8 cellular contexts compared by ENCODE assay signal in the genomic region with DNA sequence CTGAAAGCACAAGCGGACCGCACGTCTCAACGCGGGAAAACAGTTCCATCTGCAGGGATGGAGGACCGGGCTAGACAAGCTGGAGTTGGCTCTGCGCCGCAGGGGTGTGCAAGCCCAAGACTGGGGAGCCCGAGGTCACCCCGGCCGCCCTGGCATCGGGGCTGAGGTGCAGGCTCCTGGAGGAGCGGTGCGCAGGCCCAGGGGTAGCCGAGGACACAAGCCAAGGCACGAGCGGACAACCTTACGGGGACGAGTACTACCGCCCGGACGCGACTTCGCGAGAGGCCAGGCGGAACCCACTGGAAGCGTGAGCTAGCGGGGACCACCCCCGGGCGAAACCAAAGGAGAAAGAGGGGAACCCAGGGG. TPM values are rescaled to one million over a fixed set of nuclear protein-coding genes. Genes with fewer than 3 reads are reported as not detected.
DNase-seq lines count a peak whose midpoint lies in the region; ATAC-seq, FAIRE-seq and TF ChIP-seq lines count a peak whose summit lies in the region.
"Not testable (repeated sequence)": the region's sequence is repeated elsewhere in the genome, so short reads cannot be mapped to it uniquely, and the experiment has no call there.

No MANE protein-coding gene starts in this region.

- H3K27ac ChIP-seq in epithelial cell of prostate (peak overlapping the region; percentile 47), right lobe of liver (peak overlapping the region; percentile 44 to 79 (median 69)), small intestine (ENCODE audit: low read depth in 1 of 2, low read length in 1 of 2) (peak overlapping the region; percentile 63 to 64)

- H3K4me3 ChIP-seq in right lobe of liver (peak overlapping the region; percentile 52 to 83 (median 73)), small intestine (ENCODE audit: low read depth in 1 of 2, low read length in 2 of 2) (peak overlapping the region; percentile 58 to 78)

- peak overlapping the region; percentile 91 for H3K4me3 Mint-ChIP-seq in activated T-helper 1 cell treated with anti-CD3 and anti-CD28 coated beads, Interleukin-12 subunit alpha, Interleukin-12 subunit beta, Interleukin-2, Interleukin-4 antibody, amounts not matched to agents 30 ng/mL and 10 ng/mL and 1 ng/mL, durations not matched to agents 14 hours and 24 hours and 36 hours

- peak overlapping the region; percentile 89 for H3K27ac Mint-ChIP-seq in activated T-helper 1 cell treated with anti-CD3 and anti-CD28 coated beads, Interleukin-12 subunit alpha, Interleukin-12 subunit beta, Interleukin-2, Interleukin-4 antibody, amounts not matched to agents 30 ng/mL and 10 ng/mL and 1 ng/mL, durations not matched to agents 14 hours and 24 hours and 36 hours

- H3K4me1 Mint-ChIP-seq in activated T-helper 1 cell treated with anti-CD3 and anti-CD28 coated beads, Interleukin-12 subunit alpha, Interleukin-12 subunit beta, Interleukin-2, Interleukin-4 antibody, amounts not matched to agents 30 ng/mL and 10 ng/mL and 1 ng/mL, durations not matched to agents 14 hours and 24 hours and 36 hours (ENCODE audit: low read depth): not testable (repeated sequence)

- not testable (repeated sequence) for H3K27me3 Mint-ChIP-seq in activated T-helper 1 cell treated with anti-CD3 and anti-CD28 coated beads, Interleukin-12 subunit alpha, Interleukin-12 subunit beta, Interleukin-2, Interleukin-4 antibody, amounts not matched to agents 30 ng/mL and 10 ng/mL and 1 ng/mL, durations not matched to agents 14 hours and 24 hours and 36 hours (ENCODE audit: insufficient read depth)

- not testable (repeated sequence) for H3K36me3 Mint-ChIP-seq in activated T-helper 1 cell treated with anti-CD3 and anti-CD28 coated beads, Interleukin-12 subunit alpha, Interleukin-12 subunit beta, Interleukin-2, Interleukin-4 antibody, amounts not matched to agents 30 ng/mL and 10 ng/mL and 1 ng/mL, durations not matched to agents 14 hours and 24 hours and 36 hours (ENCODE audit: low read depth)

- WGBS in right lobe of liver (ENCODE audit: insufficient coverage, low coverage, low lambda C conversion rate, missing lambda C conversion rate): 0% methylated on average over 9 of the region's 30 CpGs
- 0 to 1% (median 0%) methylated on average over 25 to 27 of the region's 30 CpGs for WGBS in small intestine, 3 donors

- FAIRE-seq in small intestine (lab: Jason Lieb, UNC): not testable (repeated sequence)

- ATAC-seq in GM19035 (IDR thresholded peaks at IDR 0.05; ENCODE audit: unreplicated experiment) (peak; percentile 52), HG03039 (IDR thresholded peaks at IDR 0.05; ENCODE audit: unreplicated experiment) (peak; percentile 36), right lobe of liver (peak; percentile 43 to 54 (median 50))

- intact Hi-C loops in activated T-helper 1 cell treated with anti-CD3 and anti-CD28 coated beads, Interleukin-12 subunit alpha, Interleukin-12 subunit beta, Interleukin-2, Interleukin-4 antibody, amounts not matched to agents 30 ng/mL and 10 ng/mL and 1 ng/mL, durations not matched to agents 14 hours and 24 hours and 36 hours (cut with micrococcal nuclease): loop anchor here (1.0 to 5.0 kb wide), 9 partner anchors 70 to 1700 kb away; a partner anchor contains a TSS
- intact Hi-C loops in right lobe of liver (cut with DNase I): not testable (repeated sequence)

- H3K36me3 ChIP-seq in right lobe of liver; small intestine (ENCODE audit: control insufficient read depth in 2 of 2, insufficient read depth in 2 of 2, low read length in 2 of 2): not testable (repeated sequence)

- not testable (repeated sequence) for TF ChIP-seq POLR2A in right lobe of liver (IDR thresholded peaks at IDR 0.05)

- not testable (repeated sequence) for H3K4me1 ChIP-seq in right lobe of liver; small intestine (ENCODE audit: control insufficient read depth in 2 of 2, insufficient read depth in 1 of 2, low read depth in 1 of 2, low read length in 1 of 2)

- not testable (repeated sequence) for TF ChIP-seq CTCF in right lobe of liver (IDR thresholded peaks at IDR 0.05)

- not testable (repeated sequence) for H3K9me3 Mint-ChIP-seq in activated T-helper 1 cell treated with anti-CD3 and anti-CD28 coated beads, Interleukin-12 subunit alpha, Interleukin-12 subunit beta, Interleukin-2, Interleukin-4 antibody, amounts not matched to agents 30 ng/mL and 10 ng/mL and 1 ng/mL, durations not matched to agents 14 hours and 24 hours and 36 hours

- not testable (repeated sequence) for H3K27me3 ChIP-seq in right lobe of liver; small intestine (ENCODE audit: control insufficient read depth in 2 of 2, insufficient read depth in 2 of 2, low read length in 2 of 2)

- not testable (repeated sequence) for H3K9me3 ChIP-seq in right lobe of liver; small intestine (ENCODE audit: control insufficient read depth, low read depth)

- peak; percentile 21 for DNase-seq in Ammon's horn (ENCODE audit: low spot score)
- DNase-seq in NCI-H748 (lab: John Stamatoyannopoulos, UW; ENCODE audit: unreplicated experiment): peak; percentile 24
- DNase-seq in activated T-helper 1 cell treated with anti-CD3 and anti-CD28 coated beads, Interleukin-12 subunit alpha, Interleukin-12 subunit beta, Interleukin-2, Interleukin-4 antibody, amounts not matched to agents 30 ng/mL and 10 ng/mL and 1 ng/mL, durations not matched to agents 14 hours and 24 hours and 36 hours (ENCODE audit: low spot score); epithelial cell of prostate (ENCODE audit: low read depth, low spot score): not testable (repeated sequence)
- DNase-seq in right lobe of liver: peak; percentile 62 to 74 (median 63)
- peak; percentile 30 for DNase-seq in small intestine

RNA-seq across cellular contexts. Expression of a gene that starts 8.5 kb away (rescaled TPM):
- 1.7 and 2.5 TPM in 2 replicates for total RNA-seq in activated T-helper 1 cell treated with anti-CD3 and anti-CD28 coated beads, Interleukin-12 subunit alpha, Interleukin-12 subunit beta, Interleukin-2, Interleukin-4 antibody, amounts not matched to agents 30 ng/mL and 10 ng/mL and 1 ng/mL, durations not matched to agents 14 hours and 24 hours and 36 hours
- total RNA-seq in right lobe of liver: 10 to 100 TPM in 1 of 6 experiments, 1 to 10 TPM in 1, under 1 TPM in 1, not detected in 3; 0.51 to 12.2 (median 3.1) TPM
- 10 to 100 TPM; 20.9 to 96.2 (median 65.7) TPM for polyA plus RNA-seq in small intestine

RNA-seq across cellular contexts. Expression of a gene that starts 53.7 kb away (rescaled TPM):
- 0.60 TPM in 1 of 2 replicates, not detected in the other for total RNA-seq in activated T-helper 1 cell treated with anti-CD3 and anti-CD28 coated beads, Interleukin-12 subunit alpha, Interleukin-12 subunit beta, Interleukin-2, Interleukin-4 antibody, amounts not matched to agents 30 ng/mL and 10 ng/mL and 1 ng/mL, durations not matched to agents 14 hours and 24 hours and 36 hours
- under 1 TPM in 3 of 6 experiments, not detected in 3; 0.64 to 0.75 (median 0.71) TPM for total RNA-seq in right lobe of liver
- polyA plus RNA-seq in small intestine: 1 to 10 TPM in 2 of 3 donors, under 1 TPM in 1; 0.92 to 4.5 (median 1.1) TPM
